7 cellular contexts compared by ENCODE assay signal in genomic region chr3:66220602-66221377, GRCh38. TPM values are rescaled to one million over a fixed set of nuclear protein-coding genes. Genes with fewer than 3 reads are reported as not detected.
DNase-seq lines count a peak whose midpoint lies in the region; ATAC-seq and TF ChIP-seq lines count a peak whose summit lies in the region.

Gene SLC25A26 (plus strand): TSS chr3:66221001. CDS start chr3:66221095, 94 bp downstream.

- H3K79me2 ChIP-seq in hepatocyte: peaks cover 20% of the 10 kb centered on the region

- DNase-seq in NCI-H2081 (lab: John Stamatoyannopoulos, UW) (peak; percentile 85 to 89), T1000 (lab: John Stamatoyannopoulos, UW) (peak; percentile 90), astrocyte of the hippocampus (ENCODE audit: low read depth, low spot score) (peak; percentile 99), hepatocyte (ENCODE audit: low spot score) (peak; percentile 99), retina (peak; percentile 93)

- H3K4me1 ChIP-seq in hepatocyte (ENCODE audit: insufficient read depth): no peaks in the 10 kb centered on the region

- H3K9me2 ChIP-seq in hepatocyte (replicated peaks; ENCODE audit: insufficient read depth): no peaks in the 10 kb centered on the region

- H3K27ac ChIP-seq in hepatocyte: peak within 1 kb of the TSS; percentile 87

- H3K4me3 ChIP-seq in hepatocyte: peak within 1 kb of the TSS; percentile 63

- TF ChIP-seq CTCF in hepatocyte (IDR thresholded peaks at IDR 0.05; ENCODE audit: poor library complexity): no peak

- H3K27me3 ChIP-seq in hepatocyte: no peaks in the 10 kb centered on the region

- no peaks in the 10 kb centered on the region for H3K9me3 ChIP-seq in hepatocyte (ENCODE audit: low read depth)

- WGBS in hepatocyte (ENCODE audit: low lambda C conversion rate, missing lambda C conversion rate): under 1% methylated on average over 56 of the region's 56 CpGs

- ATAC-seq in GM18508 (IDR thresholded peaks at IDR 0.05; ENCODE audit: insufficient read depth, unreplicated experiment) (peak; percentile 98), HG03025 (IDR thresholded peaks at IDR 0.05; ENCODE audit: low FRiP score, unreplicated experiment) (peak; percentile 99)

- peak within 1 kb of the TSS; percentile 92 for H3K4me2 ChIP-seq in hepatocyte

- H3K36me3 ChIP-seq in hepatocyte (replicated peaks; ENCODE audit: insufficient read depth, low read depth): no peaks in the 10 kb centered on the region

- no peaks in the 10 kb centered on the region for H4K20me1 ChIP-seq in hepatocyte (ENCODE audit: insufficient read depth, poor library complexity, severe bottlenecking)

- H2AFZ ChIP-seq in hepatocyte: peak within 1 kb of the TSS; percentile 70

RNA-seq across cellular contexts. Expression of gene SLC25A26, which starts in this region (rescaled TPM):
- 17.9 and 19.8 TPM in 2 replicates for total RNA-seq in hepatocyte
- 22.4 and 25.7 TPM in 2 replicates for polyA plus RNA-seq in hepatocyte

Comparison
In these comparisons a context has a peak if more than half of its experiments do, and no peak if none do; other contexts are left out.
1. Peak in every context shown above with its lines: DNase-seq, ATAC-seq, H3K4me3 ChIP-seq and H3K27ac ChIP-seq.